In the genomic region with DNA sequence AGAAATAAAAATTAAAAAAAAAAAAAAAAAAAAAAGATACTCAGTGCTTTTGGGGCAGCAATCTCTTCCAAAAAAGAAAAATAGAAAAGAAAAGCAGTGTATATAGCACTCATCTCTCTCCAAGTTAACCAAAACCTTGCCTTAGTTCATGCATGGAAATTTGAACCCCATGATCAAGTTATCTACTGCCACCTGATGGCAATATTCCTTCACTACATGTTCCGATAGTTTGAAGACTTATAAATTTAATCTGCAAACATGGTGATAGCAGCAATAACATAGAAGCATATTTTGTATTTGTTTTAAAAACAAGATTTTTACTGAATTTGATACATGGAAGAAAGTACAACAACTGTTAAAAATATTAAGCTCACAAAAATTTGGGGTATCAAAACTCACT, we compare ENCODE assay signal across 8 cellular contexts. TPM values are rescaled to one million over a fixed set of nuclear protein-coding genes. Genes with fewer than 3 reads are reported as not detected.
DNase-seq lines count a peak whose midpoint lies in the region; ATAC-seq and TF ChIP-seq lines count a peak whose summit lies in the region.

No MANE protein-coding gene starts in this region.

- peaks cover 13% of the 10 kb centered on the region for H3K36me3 Mint-ChIP-seq in activated T-helper 1 cell treated with anti-CD3 and anti-CD28 coated beads, Interleukin-12 subunit alpha, Interleukin-12 subunit beta, Interleukin-2, Interleukin-4 antibody, amounts not matched to agents 30 ng/mL and 10 ng/mL and 1 ng/mL, durations not matched to agents 14 hours and 24 hours and 36 hours (ENCODE audit: low read depth)

- H3K9me3 ChIP-seq in A673 (ENCODE audit: low read depth, low read length, poor library complexity, severe bottlenecking) = no peaks in the 10 kb centered on the region

- POLR2A ChIA-PET in A673 (lab: Charles Lee; ENCODE audit: low non-redundant PET) = no interaction called here

- intact Hi-C loops in A673 (cut with micrococcal nuclease; ENCODE audit: unreplicated experiment) = loop anchor here (1.0 kb wide), 1 partner anchor 162 kb away; no protein-coding TSS in a partner anchor
- intact Hi-C loops in activated T-helper 1 cell treated with anti-CD3 and anti-CD28 coated beads, Interleukin-12 subunit alpha, Interleukin-12 subunit beta, Interleukin-2, Interleukin-4 antibody, amounts not matched to agents 30 ng/mL and 10 ng/mL and 1 ng/mL, durations not matched to agents 14 hours and 24 hours and 36 hours (cut with micrococcal nuclease) = loop anchor here (1.0 kb wide), 1 partner anchor 161 kb away; no protein-coding TSS in a partner anchor

- no peaks in the 10 kb centered on the region for H3K27me3 Mint-ChIP-seq in activated T-helper 1 cell treated with anti-CD3 and anti-CD28 coated beads, Interleukin-12 subunit alpha, Interleukin-12 subunit beta, Interleukin-2, Interleukin-4 antibody, amounts not matched to agents 30 ng/mL and 10 ng/mL and 1 ng/mL, durations not matched to agents 14 hours and 24 hours and 36 hours (ENCODE audit: insufficient read depth)

- no TSS peak for BruUV-seq in A673 (replicated peaks; lab: Mats Ljungman, UMichigan)

- TF ChIP-seq CTCF in A673 (conservative IDR thresholded peaks at IDR 0.05; ENCODE audit: low read depth, low read length) = peak; percentile 72
- peak; percentile 43; the same call in 1 of the 3 replicates for TF ChIP-seq CTCF in GM12872 (IDR thresholded peaks at IDR 0.05; ENCODE audit: insufficient read depth, low read depth, low read length)

- DNase-seq in A673 (ENCODE audit: low spot score) = peak; percentile 63
- DNase-seq in NCI-H69 (lab: John Stamatoyannopoulos, UW) = peak; percentile 52
- peak; percentile 55 for DNase-seq in cerebellum (ENCODE audit: low spot score)
- DNase-seq in midbrain (lab: John Stamatoyannopoulos, UW) = peak; percentile 29
- no peak for DNase-seq in activated CD8-positive, alpha-beta memory T cell treated with anti-CD3 and anti-CD28 coated beads, Interleukin-2, amount 50 U/mL, for 4 hours
- no peak for DNase-seq in activated T-helper 1 cell treated with anti-CD3 and anti-CD28 coated beads, Interleukin-12 subunit alpha, Interleukin-12 subunit beta, Interleukin-2, Interleukin-4 antibody, amounts not matched to agents 30 ng/mL and 10 ng/mL and 1 ng/mL, durations not matched to agents 14 hours and 24 hours and 36 hours (ENCODE audit: low spot score)

- no peak overlapping the region for H3K4me3 Mint-ChIP-seq in activated T-helper 1 cell treated with anti-CD3 and anti-CD28 coated beads, Interleukin-12 subunit alpha, Interleukin-12 subunit beta, Interleukin-2, Interleukin-4 antibody, amounts not matched to agents 30 ng/mL and 10 ng/mL and 1 ng/mL, durations not matched to agents 14 hours and 24 hours and 36 hours

- H3K4me3 ChIP-seq in A673 (ENCODE audit: low read depth, low read length, poor library complexity, severe bottlenecking) = no peak overlapping the region

- no peaks in the 10 kb centered on the region for H3K27me3 ChIP-seq in A673 (replicated peaks; ENCODE audit: insufficient read depth, low read depth, low read length, poor library complexity)

- H3K27ac Mint-ChIP-seq in activated T-helper 1 cell treated with anti-CD3 and anti-CD28 coated beads, Interleukin-12 subunit alpha, Interleukin-12 subunit beta, Interleukin-2, Interleukin-4 antibody, amounts not matched to agents 30 ng/mL and 10 ng/mL and 1 ng/mL, durations not matched to agents 14 hours and 24 hours and 36 hours = no peak overlapping the region

- H3K27ac ChIP-seq in A673 (ENCODE audit: low read depth, low read length, poor library complexity, severe bottlenecking) = no peak overlapping the region

- no peak for ATAC-seq in GM18520 (IDR thresholded peaks at IDR 0.05; ENCODE audit: unreplicated experiment)

- H3K4me1 Mint-ChIP-seq in activated T-helper 1 cell treated with anti-CD3 and anti-CD28 coated beads, Interleukin-12 subunit alpha, Interleukin-12 subunit beta, Interleukin-2, Interleukin-4 antibody, amounts not matched to agents 30 ng/mL and 10 ng/mL and 1 ng/mL, durations not matched to agents 14 hours and 24 hours and 36 hours (ENCODE audit: low read depth) = peaks cover 12% of the 10 kb centered on the region

- H3K36me3 ChIP-seq in A673 (ENCODE audit: insufficient read depth, low read length, poor library complexity, severe bottlenecking) = peaks cover 37% of the 10 kb centered on the region

- no peaks in the 10 kb centered on the region for H3K9me3 Mint-ChIP-seq in activated T-helper 1 cell treated with anti-CD3 and anti-CD28 coated beads, Interleukin-12 subunit alpha, Interleukin-12 subunit beta, Interleukin-2, Interleukin-4 antibody, amounts not matched to agents 30 ng/mL and 10 ng/mL and 1 ng/mL, durations not matched to agents 14 hours and 24 hours and 36 hours

- CTCF ChIA-PET in A673 (lab: Charles Lee) = interaction anchor here (0.5 kb wide), 1 partner anchor 111 kb away, joined by 3 read pairs; no protein-coding TSS in a partner anchor

- no peaks in the 10 kb centered on the region for H3K4me1 ChIP-seq in A673 (ENCODE audit: insufficient read depth, low read length, poor library complexity, severe bottlenecking)

RNA-seq across cellular contexts. Expression of a gene that starts 48.6 kb away (rescaled TPM):
- total RNA-seq in A673 (2021) (0.43 and 0.66 TPM in 2 replicates), cerebellum (23.2 TPM)
- total RNA-seq in activated T-helper 1 cell treated with anti-CD3 and anti-CD28 coated beads, Interleukin-12 subunit alpha, Interleukin-12 subunit beta, Interleukin-2, Interleukin-4 antibody, amounts not matched to agents 30 ng/mL and 10 ng/mL and 1 ng/mL, durations not matched to agents 14 hours and 24 hours and 36 hours = 0.08 and 0.15 TPM in 2 replicates

RNA-seq across cellular contexts. Expression of a gene that starts 58.0 kb away (rescaled TPM):
- total RNA-seq in A673 (2021) = 59.0 and 66.2 TPM in 2 replicates
- total RNA-seq in cerebellum = 14.1 TPM
- 27.1 and 27.8 TPM in 2 replicates for total RNA-seq in activated T-helper 1 cell treated with anti-CD3 and anti-CD28 coated beads, Interleukin-12 subunit alpha, Interleukin-12 subunit beta, Interleukin-2, Interleukin-4 antibody, amounts not matched to agents 30 ng/mL and 10 ng/mL and 1 ng/mL, durations not matched to agents 14 hours and 24 hours and 36 hours

Comparison
In these comparisons a context has a peak if more than half of its experiments do, and no peak if none do; other contexts are left out.
1. DNase-seq: peak in A673 (single experiment), NCI-H69 (single experiment), cerebellum (single experiment) and midbrain (single experiment); none in activated CD8-positive, alpha-beta memory T cell treated with anti-CD3 and anti-CD28 coated beads, Interleukin-2, amount 50 U/mL, for 4 hours (single experiment) and activated T-helper 1 cell treated with anti-CD3 and anti-CD28 coated beads, Interleukin-12 subunit alpha, Interleukin-12 subunit beta, Interleukin-2, Interleukin-4 antibody, amounts not matched to agents 30 ng/mL and 10 ng/mL and 1 ng/mL, durations not matched to agents 14 hours and 24 hours and 36 hours (single experiment).
2. RNA of a gene that starts 48.6 kb away (total RNA-seq): 23.2 TPM in cerebellum (single experiment); 0.43 to 0.66 TPM in A673 and 0.08 to 0.15 TPM in activated T-helper 1 cell treated with anti-CD3 and anti-CD28 coated beads, Interleukin-12 subunit alpha, Interleukin-12 subunit beta, Interleukin-2, Interleukin-4 antibody, amounts not matched to agents 30 ng/mL and 10 ng/mL and 1 ng/mL, durations not matched to agents 14 hours and 24 hours and 36 hours; every median in the first group is over 10 times any median in the second.